In genomic region chr19:10086904-10087256, GRCh38 we compare ENCODE assay signal across 7 cellular contexts. TPM values are rescaled to one million over a fixed set of nuclear protein-coding genes. Genes with fewer than 3 reads are reported as not detected.
DNase-seq lines count a peak whose midpoint lies in the region; ATAC-seq and TF ChIP-seq lines count a peak whose summit lies in the region.

No MANE protein-coding gene starts in this region.

- H3K4me1 ChIP-seq in OCI-LY1 (ENCODE audit: insufficient read depth, low read length, severe bottlenecking) (peaks cover 15% of the 10 kb centered on the region), liver (ENCODE audit: control insufficient read depth in 4 of 4, insufficient read depth in 4 of 4, low read length in 3 of 4) (peaks cover 11 to 45% (median 34%) of the 10 kb centered on the region in 4 donors)

- ATAC-seq in GM19328 (IDR thresholded peaks at IDR 0.05; ENCODE audit: unreplicated experiment): no peak

- peaks cover 6% of the 10 kb centered on the region for H3K4me1 Mint-ChIP-seq in stimulated activated naive CD8-positive, alpha-beta T cell treated with anti-CD3 and anti-CD28 coated beads, Interleukin-15, Interleukin-2, amounts not matched to agents 100 ng/mL and 50 ng/mL, for 24 hours (ENCODE audit: low read depth)
- H3K4me1 Mint-ChIP-seq in glutamatergic neuron (ENCODE audit: low read depth, unreplicated experiment): no peaks in the 10 kb centered on the region

- no peaks in the 10 kb centered on the region for H4K20me1 ChIP-seq in OCI-LY1 (ENCODE audit: insufficient read depth, low read length)

- H2AFZ ChIP-seq in OCI-LY1 (ENCODE audit: low read length): no peak overlapping the region

- H3K27me3 Mint-ChIP-seq in stimulated activated naive CD8-positive, alpha-beta T cell treated with anti-CD3 and anti-CD28 coated beads, Interleukin-15, Interleukin-2, amounts not matched to agents 100 ng/mL and 50 ng/mL, for 24 hours: no peaks in the 10 kb centered on the region
- H3K27me3 Mint-ChIP-seq in glutamatergic neuron (ENCODE audit: unreplicated experiment): peaks cover 6% of the 10 kb centered on the region

- H3K4me3 Mint-ChIP-seq in stimulated activated naive CD8-positive, alpha-beta T cell treated with anti-CD3 and anti-CD28 coated beads, Interleukin-15, Interleukin-2, amounts not matched to agents 100 ng/mL and 50 ng/mL, for 24 hours: peak overlapping the region; percentile 85
- no peak overlapping the region for H3K4me3 Mint-ChIP-seq in glutamatergic neuron (ENCODE audit: unreplicated experiment)

- TF ChIP-seq CTCF in OCI-LY1 (IDR thresholded peaks at IDR 0.05; ENCODE audit: low read length): no peak
- TF ChIP-seq CTCF in liver (IDR thresholded peaks at IDR 0.05; ENCODE audit: low read depth, low read length, missing input control): no peak
- no peak for TF ChIP-seq CTCF in glutamatergic neuron (IDR thresholded peaks at IDR 0.05; ENCODE audit: partially characterized antibody, unreplicated experiment)

- H3F3A ChIP-seq in OCI-LY1 (ENCODE audit: insufficient read depth, low read length): no peaks in the 10 kb centered on the region; the same call in 1 of the 2 replicates

- H3K9me3 Mint-ChIP-seq in stimulated activated naive CD8-positive, alpha-beta T cell treated with anti-CD3 and anti-CD28 coated beads, Interleukin-15, Interleukin-2, amounts not matched to agents 100 ng/mL and 50 ng/mL, for 24 hours: no peaks in the 10 kb centered on the region
- peaks cover 5% of the 10 kb centered on the region for H3K9me3 Mint-ChIP-seq in glutamatergic neuron (ENCODE audit: unreplicated experiment)

- peaks cover 15% of the 10 kb centered on the region for H3K36me3 Mint-ChIP-seq in stimulated activated naive CD8-positive, alpha-beta T cell treated with anti-CD3 and anti-CD28 coated beads, Interleukin-15, Interleukin-2, amounts not matched to agents 100 ng/mL and 50 ng/mL, for 24 hours (ENCODE audit: low read depth)
- H3K36me3 Mint-ChIP-seq in glutamatergic neuron (ENCODE audit: unreplicated experiment): no peaks in the 10 kb centered on the region

- peak overlapping the region; percentile 92 for H3K9ac ChIP-seq in OCI-LY1 (ENCODE audit: low read length)
- H3K9ac ChIP-seq in liver (ENCODE audit: low read depth in 1 of 2, low read length in 2 of 2): peak overlapping the region in 1 of 2 donors; percentile 26

- peak overlapping the region; percentile 3 for H3K27ac ChIP-seq in OCI-LY1 (ENCODE audit: low read depth, low read length, poor library complexity, severe bottlenecking)
- H3K27ac ChIP-seq in liver (ENCODE audit: low read depth in 1 of 2, low read length in 2 of 2): peak overlapping the region; percentile 95 to 97

- H3K9me3 ChIP-seq in OCI-LY1 (ENCODE audit: low read length) (no peaks in the 10 kb centered on the region), liver (ENCODE audit: control insufficient read depth in 4 of 4, low read length in 3 of 4) (no peaks in the 10 kb centered on the region)

- H3K4me2 ChIP-seq in OCI-LY1 (ENCODE audit: low read length): peak overlapping the region; percentile 77

- H3K27ac Mint-ChIP-seq in stimulated activated naive CD8-positive, alpha-beta T cell treated with anti-CD3 and anti-CD28 coated beads, Interleukin-15, Interleukin-2, amounts not matched to agents 100 ng/mL and 50 ng/mL, for 24 hours: peak overlapping the region; percentile 26
- H3K27ac Mint-ChIP-seq in glutamatergic neuron (ENCODE audit: unreplicated experiment): no peak overlapping the region

- H3K4me3 ChIP-seq in OCI-LY1 (ENCODE audit: low read depth, low read length, poor library complexity, severe bottlenecking) (peak overlapping the region; percentile 92), liver (ENCODE audit: low read depth in 1 of 3, low read length in 3 of 3) (peak overlapping the region; percentile 72 to 87 (median 83))

- H3K9me2 ChIP-seq in OCI-LY1 (ENCODE audit: low read depth, low read length): no peaks in the 10 kb centered on the region

- 7% methylated on average over 26 of the region's 26 CpGs for WGBS in liver

- DNase-seq in astrocyte of the hippocampus (ENCODE audit: low read depth, low spot score) (peak; percentile 35), glutamatergic neuron (no peak), NCI-H2196 (lab: John Stamatoyannopoulos, UW; ENCODE audit: unreplicated experiment) (no peak)

- H3K79me2 ChIP-seq in OCI-LY1 (ENCODE audit: insufficient read depth, low read length): no peaks in the 10 kb centered on the region

- H3K36me3 ChIP-seq in OCI-LY1 (ENCODE audit: insufficient read depth, low read length): peaks cover 25% of the 10 kb centered on the region; the same call in 1 of the 2 replicates
- H3K36me3 ChIP-seq in liver (ENCODE audit: control insufficient read depth in 4 of 4, insufficient read depth in 3 of 4, low read depth in 1 of 4, low read length in 3 of 4): peaks cover 5 to 16% (median 12%) of the 10 kb centered on the region in 4 donors

- H3K27me3 ChIP-seq in OCI-LY1 (ENCODE audit: insufficient read depth, low read length) (no peaks in the 10 kb centered on the region), liver (ENCODE audit: control insufficient read depth in 4 of 4, insufficient read depth in 4 of 4, low read length in 3 of 4) (no peaks in the 10 kb centered on the region)

- no peak for TF ChIP-seq RAD21 in liver (IDR thresholded peaks at IDR 0.05)

TF ChIP-seq in liver, 16 proteins besides CTCF, POLR2A, EP300 and RAD21 (continues in another document):
- no peak for TF ChIP-seq YY1 (IDR thresholded peaks at IDR 0.05)
- no peak for TF ChIP-seq FOXA1 (IDR thresholded peaks at IDR 0.05)
- TF ChIP-seq GABPA (IDR thresholded peaks at IDR 0.05 in 1 of 2, conservative IDR thresholded peaks at IDR 0.05 in 1 of 2): no peak
- TF ChIP-seq SP1 (IDR thresholded peaks at IDR 0.05): no peak
- no peak for TF ChIP-seq HNF4A (conservative IDR thresholded peaks at IDR 0.05)
- TF ChIP-seq HNF4G (IDR thresholded peaks at IDR 0.05): no peak
- TF ChIP-seq NR2F2 (IDR thresholded peaks at IDR 0.05): no peak
- TF ChIP-seq TAF1 (conservative IDR thresholded peaks at IDR 0.05): no peak
- no peak for TF ChIP-seq JUND (IDR thresholded peaks at IDR 0.05)
- no peak for TF ChIP-seq ZBTB33 (IDR thresholded peaks at IDR 0.05)
- TF ChIP-seq RXRA (IDR thresholded peaks at IDR 0.05): no peak
- no peak for TF ChIP-seq FOXA2 (IDR thresholded peaks at IDR 0.05)
- TF ChIP-seq EGR1 (IDR thresholded peaks at IDR 0.05; ENCODE audit: low read depth in 2 of 2): no peak
- TF ChIP-seq MAX (IDR thresholded peaks at IDR 0.05): no peak
- TF ChIP-seq REST (IDR thresholded peaks at IDR 0.05): no peak

RNA-seq across cellular contexts. Expression of gene SHFL, which starts 0.8 kb away (rescaled TPM):
- total RNA-seq in liver: 10 to 100 TPM; 13.1 to 87.5 TPM
- polyA plus RNA-seq in liver: 100 to 1,000 TPM in 1 of 2 donors, 10 to 100 TPM in 1; 82.0 to 104 TPM
- total RNA-seq in glutamatergic neuron (ENCODE audit: unreplicated experiment): 0.20 TPM

RNA-seq across cellular contexts. Expression of gene ANGPTL6, which starts 15.6 kb away (rescaled TPM):
- total RNA-seq in liver: 10 to 100 TPM in 1 of 2 donors, 1 to 10 TPM in 1; 7.8 to 10.5 TPM
- 10 to 100 TPM in 1 of 2 donors, 1 to 10 TPM in 1; 5.5 to 13.5 TPM for polyA plus RNA-seq in liver
- not detected for total RNA-seq in glutamatergic neuron (ENCODE audit: unreplicated experiment)

RNA-seq across cellular contexts. Expression of gene PPAN, which starts 19.3 kb away (rescaled TPM):
- total RNA-seq in liver (10 to 100 TPM; 10.4 to 18.1 TPM), glutamatergic neuron (ENCODE audit: unreplicated experiment) (44.5 TPM)
- polyA plus RNA-seq in liver: 10 to 100 TPM; 10.1 to 20.7 TPM

RNA-seq across cellular contexts. Expression of gene P2RY11, which starts 24.6 kb away (rescaled TPM):
- total RNA-seq in liver (1 to 10 TPM; 3.2 to 4.1 TPM), glutamatergic neuron (ENCODE audit: unreplicated experiment) (21.6 TPM)
- 1 to 10 TPM in 1 of 2 donors, under 1 TPM in 1; 0.68 to 5.3 TPM for polyA plus RNA-seq in liver

RNA-seq across cellular contexts. Expression of gene EIF3G, which starts 32.8 kb away (rescaled TPM):
- total RNA-seq in liver (10 to 100 TPM; 86.2 to 96.3 TPM), glutamatergic neuron (ENCODE audit: unreplicated experiment) (155 TPM)
- 10 to 100 TPM; 71.0 to 84.4 TPM for polyA plus RNA-seq in liver

Comparison
In these comparisons a context has a peak if more than half of its experiments do, and no peak if none do; other contexts are left out.
1. RNA of gene SHFL, which starts 0.8 kb away (total RNA-seq): 13.1 to 87.5 TPM in liver; 0.20 TPM in glutamatergic neuron (single experiment); every median in the first group is over 10 times any median in the second.